2 cellular contexts compared by ENCODE assay signal in the genomic region with DNA sequence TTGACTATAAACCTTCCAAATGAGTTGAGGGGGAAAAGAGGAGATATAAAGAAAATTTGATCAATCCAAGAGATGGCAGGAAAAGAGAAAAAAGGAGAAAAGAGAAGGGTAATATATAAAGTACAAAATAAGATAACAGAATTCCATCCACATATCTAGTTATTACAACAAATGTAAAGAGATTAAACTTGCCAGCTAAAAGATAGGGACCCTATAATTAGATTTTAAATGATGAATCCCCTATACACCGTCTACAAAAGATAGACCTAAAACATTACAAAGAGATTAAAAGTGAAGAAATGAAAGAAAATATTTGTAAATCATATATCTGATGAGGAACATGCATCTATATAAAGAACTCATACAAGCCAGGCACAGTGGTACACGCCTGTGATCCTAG.
TF ChIP-seq lines count a peak whose summit lies in the region.

No MANE protein-coding gene starts in this region.

TF ChIP-seq in HEK293, 187 proteins besides CTCF, POLR2A, EP300 and RAD21:
- TF ChIP-seq ZEB2 (tag by site-specific recombination; IDR thresholded peaks at IDR 0.05): no peak
- TF ChIP-seq, protein P1, sequence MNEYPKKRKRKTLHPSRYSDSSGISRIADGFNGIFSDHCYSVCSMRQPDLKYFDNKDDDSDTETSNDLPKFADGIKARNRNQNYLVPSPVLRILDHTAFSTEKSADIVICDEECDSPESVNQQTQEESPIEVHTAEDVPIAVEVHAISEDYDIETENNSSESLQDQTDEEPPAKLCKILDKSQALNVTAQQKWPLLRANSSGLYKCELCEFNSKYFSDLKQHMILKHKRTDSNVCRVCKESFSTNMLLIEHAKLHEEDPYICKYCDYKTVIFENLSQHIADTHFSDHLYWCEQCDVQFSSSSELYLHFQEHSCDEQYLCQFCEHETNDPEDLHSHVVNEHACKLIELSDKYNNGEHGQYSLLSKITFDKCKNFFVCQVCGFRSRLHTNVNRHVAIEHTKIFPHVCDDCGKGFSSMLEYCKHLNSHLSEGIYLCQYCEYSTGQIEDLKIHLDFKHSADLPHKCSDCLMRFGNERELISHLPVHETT (tag by site-specific recombination; IDR thresholded peaks at IDR 0.05): no peak
- peak; percentile 83 for TF ChIP-seq SETDB1 (IDR thresholded peaks at IDR 0.05; ENCODE audit: insufficient read length, low read length)
- TF ChIP-seq ZNF155 (tag by site-specific recombination; IDR thresholded peaks at IDR 0.05): no peak

TF ChIP-seq in K562, 482 proteins besides CTCF, POLR2A, EP300 and RAD21:
- TF ChIP-seq ZNF507 (tag; conservative IDR thresholded peaks at IDR 0.05) (peak; percentile 98), NR0B1 (IDR thresholded peaks at IDR 0.05; ENCODE audit: partially characterized antibody) (no peak), ZNF12 (CRISPR knock-in tag; IDR thresholded peaks at IDR 0.05) (no peak), ZFX (CRISPR knock-in tag; IDR thresholded peaks at IDR 0.05) (no peak)
- TF ChIP-seq, protein P2, sequence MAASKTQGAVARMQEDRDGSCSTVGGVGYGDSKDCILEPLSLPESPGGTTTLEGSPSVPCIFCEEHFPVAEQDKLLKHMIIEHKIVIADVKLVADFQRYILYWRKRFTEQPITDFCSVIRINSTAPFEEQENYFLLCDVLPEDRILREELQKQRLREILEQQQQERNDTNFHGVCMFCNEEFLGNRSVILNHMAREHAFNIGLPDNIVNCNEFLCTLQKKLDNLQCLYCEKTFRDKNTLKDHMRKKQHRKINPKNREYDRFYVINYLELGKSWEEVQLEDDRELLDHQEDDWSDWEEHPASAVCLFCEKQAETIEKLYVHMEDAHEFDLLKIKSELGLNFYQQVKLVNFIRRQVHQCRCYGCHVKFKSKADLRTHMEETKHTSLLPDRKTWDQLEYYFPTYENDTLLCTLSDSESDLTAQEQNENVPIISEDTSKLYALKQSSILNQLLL (CRISPR knock-in tag; IDR thresholded peaks at IDR 0.05; ENCODE audit: borderline replicate concordance): no peak
